In the genomic region with DNA sequence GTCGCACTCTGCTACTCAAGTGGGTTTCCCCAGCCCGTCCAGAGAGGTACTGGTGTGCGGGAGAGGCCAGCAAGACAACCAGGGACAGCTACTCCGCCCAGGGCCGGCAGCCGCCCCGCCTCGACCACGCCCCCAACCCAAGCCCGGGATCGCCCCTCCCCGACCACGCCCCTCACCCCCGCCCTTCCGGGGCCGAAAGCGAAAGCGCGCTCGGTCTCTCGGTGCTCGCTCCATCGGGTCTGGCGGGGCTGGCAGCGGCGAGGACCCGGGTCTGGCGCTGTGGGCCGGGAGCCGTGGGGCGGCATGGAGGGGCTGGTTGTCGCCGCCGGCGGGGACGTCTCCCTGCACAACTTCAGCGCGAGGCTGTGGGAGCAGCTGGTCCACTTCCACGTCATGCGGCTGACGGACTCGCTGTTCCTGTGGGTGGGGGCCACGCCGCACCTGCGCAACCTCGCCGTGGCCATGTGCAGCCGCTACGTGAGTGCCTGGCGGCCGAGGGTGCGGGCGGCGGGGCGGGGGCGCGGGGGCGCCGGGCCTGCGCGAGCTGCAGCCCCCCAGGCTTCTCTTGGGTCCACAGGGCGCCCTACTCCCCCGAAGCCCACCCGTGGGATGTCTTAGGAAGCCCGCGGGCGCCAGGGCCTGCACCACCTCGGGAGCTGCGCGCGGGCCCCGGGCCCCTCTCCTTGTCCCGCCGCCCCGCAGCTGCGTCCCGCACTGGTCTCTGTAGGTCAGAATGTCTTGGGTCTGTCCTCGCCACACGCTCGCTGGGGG, we compare ENCODE assay signal across 8 cellular contexts. TPM values are rescaled to one million over a fixed set of nuclear protein-coding genes. Genes with fewer than 3 reads are reported as not detected.
DNase-seq lines count a peak whose midpoint lies in the region; ATAC-seq and TF ChIP-seq lines count a peak whose summit lies in the region.

A gene with protein sequence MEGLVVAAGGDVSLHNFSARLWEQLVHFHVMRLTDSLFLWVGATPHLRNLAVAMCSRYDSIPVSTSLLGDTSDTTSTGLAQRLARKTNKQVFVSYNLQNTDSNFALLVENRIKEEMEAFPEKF (plus strand): TSS at position 228 of the 771 bp plus-strand sequence. CDS start 76 bp downstream, at position 304.

- peak within 1 kb of the TSS; percentile 71 for H3K27ac ChIP-seq in effector memory CD4-positive, alpha-beta T cell (ENCODE audit: insufficient read depth, low read length, poor library complexity, severe bottlenecking)

- ATAC-seq in memory B cell (ENCODE audit: low read depth): peak; percentile 85

- no peaks in the 10 kb centered on the region for H3K9me3 Mint-ChIP-seq in memory B cell

- peaks cover 22% of the 10 kb centered on the region for H3K4me1 Mint-ChIP-seq in memory B cell

- H3K27ac Mint-ChIP-seq in memory B cell: peak within 1 kb of the TSS; percentile 80

- peaks cover 18% of the 10 kb centered on the region for H3K4me1 ChIP-seq in effector memory CD4-positive, alpha-beta T cell (ENCODE audit: control insufficient read depth, insufficient read depth, low read length, poor library complexity, severe bottlenecking)

- H3K27me3 Mint-ChIP-seq in memory B cell: no peaks in the 10 kb centered on the region

- no peaks in the 10 kb centered on the region for H3K27me3 ChIP-seq in effector memory CD4-positive, alpha-beta T cell (replicated peaks; ENCODE audit: control insufficient read depth, insufficient read depth, low read length, poor library complexity, severe bottlenecking)

- peaks cover 8% of the 10 kb centered on the region for H3K36me3 ChIP-seq in effector memory CD4-positive, alpha-beta T cell (ENCODE audit: control insufficient read depth, insufficient read depth, low read length)

- DNase-seq in CMK (ENCODE audit: low read depth) (peak; percentile 72), GM20000 (ENCODE audit: low spot score) (peak; percentile 99), HT1080 (ENCODE audit: low read depth) (peak; percentile 61), memory B cell (ENCODE audit: low spot score in 2 of 2) (peak; percentile 91 to 97)
- peak; percentile 89 for DNase-seq in NK-92 treated with Interleukin-12 subunit alpha and Interleukin-12 subunit beta, amount 100 ng/mL, for 24 hours (lab: John Stamatoyannopoulos, UW)
- peak; percentile 85 to 89 (median 88) for DNase-seq in effector memory CD4-positive, alpha-beta T cell
- peak; percentile 86 to 99 (median 93) for DNase-seq in stimulated activated CD4-positive, alpha-beta T cell treated with anti-CD3 and anti-CD28 coated beads, TNF-alpha, amount 100 ng/mL, for 48 hours (ENCODE audit: low read depth in 3 of 3)

- peak within 1 kb of the TSS; percentile 86 for H3K4me3 ChIP-seq in effector memory CD4-positive, alpha-beta T cell (ENCODE audit: insufficient read depth, low read depth, low read length, poor library complexity, severe bottlenecking)

- POLR2A ChIA-PET in activated CD8-positive, alpha-beta memory T cell treated with anti-CD3 and anti-CD28 coated beads for 36 hours (lab: Charles Lee): interaction anchor here (0.6 to 1.7 kb wide), 2 partner anchors 94 to 140 kb away, joined by 3 to 7 read pairs; a partner anchor contains a TSS

- no peak for TF ChIP-seq CTCF in GM20000 (IDR thresholded peaks at IDR 0.05; ENCODE audit: extremely low read depth, missing control alignments)

- no peaks in the 10 kb centered on the region for H3K9me3 ChIP-seq in effector memory CD4-positive, alpha-beta T cell (ENCODE audit: control insufficient read depth, low read length)

- peak within 1 kb of the TSS; percentile 96 for H3K4me3 Mint-ChIP-seq in memory B cell

- H3K36me3 Mint-ChIP-seq in memory B cell: no peaks in the 10 kb centered on the region

- CTCF ChIA-PET in activated CD8-positive, alpha-beta memory T cell treated with anti-CD3 and anti-CD28 coated beads for 36 hours (lab: Charles Lee): interaction anchor here (1.0 to 1.5 kb wide), 6 partner anchors 10 to 474 kb away, joined by 3 to 5 read pairs (median 3); a partner anchor contains a TSS

RNA-seq across cellular contexts. Expression of the gene that starts here (rescaled TPM):
- 62.2 and 63.9 TPM in 2 replicates for total RNA-seq in HT1080 (2014; rRNA removed; shearing (Covaris generic))
- 37.5 and 50.8 TPM in 2 replicates for polyA plus RNA-seq in HT1080 (2015; cell fraction: cytosol; rRNA removed)
- 19.1 and 26.1 TPM in 2 replicates for polyA plus RNA-seq in HT1080 (2015; cell fraction: nucleus; rRNA removed)
- 10 to 100 TPM; 28.6 to 30.8 TPM for total RNA-seq in activated CD8-positive, alpha-beta memory T cell treated with anti-CD3 and anti-CD28 coated beads for 36 hours

Comparison
In these comparisons a context has a peak if more than half of its experiments do, and no peak if none do; other contexts are left out.
1. Peak in every context shown above with its lines: DNase-seq, ATAC-seq, H3K4me3 ChIP-seq and H3K27ac ChIP-seq.